In the genomic region with DNA sequence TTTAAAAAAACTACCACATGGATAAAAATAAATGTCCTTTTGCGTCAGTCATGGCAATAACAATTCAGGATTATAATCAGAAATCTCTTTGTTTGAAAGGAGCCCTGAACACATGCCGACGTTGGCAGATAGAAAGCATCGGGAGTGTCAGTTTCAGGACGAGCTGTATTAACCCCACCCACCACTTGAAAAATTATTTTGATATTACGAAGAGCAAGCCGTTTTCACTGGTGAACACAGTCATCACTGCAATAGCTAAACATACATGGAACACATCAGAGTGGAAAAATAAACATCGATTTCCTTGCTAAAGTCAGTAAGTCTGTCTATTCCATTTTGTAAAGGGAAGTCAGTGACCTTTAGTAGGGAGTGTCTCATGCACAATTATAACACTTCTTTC, we compare ENCODE assay signal across 1 cellular context.
TF ChIP-seq lines count a peak whose summit lies in the region.

No MANE protein-coding gene starts in this region.

TF ChIP-seq in IMR-90, 13 proteins besides CTCF, POLR2A, EP300 and RAD21:
- TF ChIP-seq USF2 (IDR thresholded peaks at IDR 0.05; ENCODE audit: low read depth, low read length) (no peak), MXI1 (IDR thresholded peaks at IDR 0.05; ENCODE audit: borderline replicate concordance, low read depth, low read length) (no peak), MAFK (IDR thresholded peaks at IDR 0.05; ENCODE audit: low read depth, low read length) (no peak), MAZ (IDR thresholded peaks at IDR 0.05; ENCODE audit: borderline replicate concordance, low read depth, low read length) (no peak), BHLHE40 (IDR thresholded peaks at IDR 0.05; ENCODE audit: low read depth, low read length) (no peak), ELK1 (IDR thresholded peaks at IDR 0.05; ENCODE audit: borderline replicate concordance, low read depth, low read length) (no peak), SMC3 (IDR thresholded peaks at IDR 0.05; ENCODE audit: low read depth, low read length) (no peak), CEBPB (IDR thresholded peaks at IDR 0.05; ENCODE audit: low read depth, low read length) (no peak), NFE2L2 (IDR thresholded peaks at IDR 0.05; ENCODE audit: low read depth, low read length) (no peak), CHD1 (IDR thresholded peaks at IDR 0.05; ENCODE audit: low read depth, low read length) (no peak), RCOR1 (IDR thresholded peaks at IDR 0.05; ENCODE audit: insufficient replicate concordance, low read length) (no peak)
